1 cellular context compared by ENCODE assay signal in the genomic region with DNA sequence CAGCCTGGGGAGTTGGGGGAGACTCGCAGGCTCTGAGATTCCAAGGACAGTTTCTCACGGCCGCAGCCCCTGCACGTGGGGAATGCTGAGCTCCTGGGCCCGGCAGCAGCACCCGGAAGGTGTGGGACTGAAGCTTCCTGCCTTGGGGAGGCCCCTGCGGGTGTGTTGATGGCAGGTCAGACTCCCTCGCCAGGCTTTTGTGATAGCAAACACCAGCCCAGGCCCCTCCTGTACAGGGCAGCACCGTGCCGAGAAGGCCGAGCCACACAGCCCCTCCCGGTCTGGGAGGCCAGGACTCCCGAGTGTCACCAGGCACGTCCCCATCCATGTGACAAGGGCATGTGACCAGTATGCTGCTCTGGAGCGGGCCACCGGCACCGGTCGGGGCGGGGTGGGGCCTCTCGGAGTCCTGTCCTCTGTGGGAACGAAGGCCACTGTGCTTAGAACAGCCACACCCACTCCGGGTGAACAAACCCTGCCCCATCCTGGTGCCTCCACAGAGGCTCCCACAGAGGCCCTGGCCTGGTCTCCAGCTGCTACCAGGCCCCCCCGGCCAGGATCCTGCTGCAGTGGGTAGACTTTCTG.
TF ChIP-seq lines count a peak whose summit lies in the region.

No MANE protein-coding gene starts in this region.

TF ChIP-seq in HepG2, 621 proteins besides CTCF, POLR2A, EP300 and RAD21 (continued from another document and continues in another):
- TF ChIP-seq, protein P1, sequence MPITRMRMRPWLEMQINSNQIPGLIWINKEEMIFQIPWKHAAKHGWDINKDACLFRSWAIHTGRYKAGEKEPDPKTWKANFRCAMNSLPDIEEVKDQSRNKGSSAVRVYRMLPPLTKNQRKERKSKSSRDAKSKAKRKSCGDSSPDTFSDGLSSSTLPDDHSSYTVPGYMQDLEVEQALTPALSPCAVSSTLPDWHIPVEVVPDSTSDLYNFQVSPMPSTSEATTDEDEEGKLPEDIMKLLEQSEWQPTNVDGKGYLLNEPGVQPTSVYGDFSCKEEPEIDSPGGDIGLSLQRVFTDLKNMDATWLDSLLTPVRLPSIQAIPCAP (CRISPR knock-in tag; IDR thresholded peaks at IDR 0.05; ENCODE audit: low read depth), result peak; percentile 44; the same call in 1 of the 2 replicates
- TF ChIP-seq MED1 (CRISPR knock-in tag; IDR thresholded peaks at IDR 0.05) (peak; percentile 99), FOXA3 (CRISPR knock-in tag; IDR thresholded peaks at IDR 0.05) (no peak; the same call in 1 of the 2 replicates), MATR3 (CRISPR knock-in tag; IDR thresholded peaks at IDR 0.05) (no peak), ZNF329 (CRISPR knock-in tag; IDR thresholded peaks at IDR 0.05; ENCODE audit: low read depth) (no peak), ZNF777 (CRISPR knock-in tag; IDR thresholded peaks at IDR 0.05) (no peak), HNRNPL (IDR thresholded peaks at IDR 0.05; ENCODE audit: low read depth, low read length) (peak; percentile 93), TARDBP (CRISPR knock-in tag; IDR thresholded peaks at IDR 0.05) (peak; percentile 81; the same call in 1 of the 2 replicates), SIN3B (IDR thresholded peaks at IDR 0.05; ENCODE audit: low read length) (no peak), ZNF180 (CRISPR knock-in tag; IDR thresholded peaks at IDR 0.05; ENCODE audit: borderline replicate concordance, low read depth) (no peak), HMGA1 (CRISPR knock-in tag; conservative IDR thresholded peaks at IDR 0.05) (no peak), ARNTL (CRISPR knock-in tag; IDR thresholded peaks at IDR 0.05) (peak; percentile 100), GPN1 (CRISPR knock-in tag; IDR thresholded peaks at IDR 0.05; ENCODE audit: borderline replicate concordance) (no peak), ZSCAN30 (CRISPR knock-in tag; IDR thresholded peaks at IDR 0.05) (no peak), KDM1A (CRISPR knock-in tag; IDR thresholded peaks at IDR 0.05) (no peak), SSRP1 (CRISPR knock-in tag; IDR thresholded peaks at IDR 0.05) (no peak), KLF12 (CRISPR knock-in tag; IDR thresholded peaks at IDR 0.05; ENCODE audit: borderline replicate concordance) (peak; percentile 84; the same call in 1 of the 2 replicates), PCBP1 (IDR thresholded peaks at IDR 0.05; ENCODE audit: borderline replicate concordance, low read depth, low read length) (no peak), TCF7L2 (IDR thresholded peaks at IDR 0.05; ENCODE audit: low read depth, low read length) (no peak), HMG20B (CRISPR knock-in tag; conservative IDR thresholded peaks at IDR 0.05) (no peak), ZNF383 (CRISPR knock-in tag; IDR thresholded peaks at IDR 0.05; ENCODE audit: borderline replicate concordance) (no peak), ZSCAN21 (CRISPR knock-in tag; IDR thresholded peaks at IDR 0.05; ENCODE audit: borderline replicate concordance) (no peak), ZNF225 (CRISPR knock-in tag; IDR thresholded peaks at IDR 0.05) (no peak), ISL2 (CRISPR knock-in tag; IDR thresholded peaks at IDR 0.05) (no peak), ZNF260 (CRISPR knock-in tag; IDR thresholded peaks at IDR 0.05; ENCODE audit: borderline replicate concordance, low read depth) (no peak), RFXANK (CRISPR knock-in tag; IDR thresholded peaks at IDR 0.05) (no peak), ZNF672 (CRISPR knock-in tag; IDR thresholded peaks at IDR 0.05) (no peak)
- TF ChIP-seq, protein P2, sequence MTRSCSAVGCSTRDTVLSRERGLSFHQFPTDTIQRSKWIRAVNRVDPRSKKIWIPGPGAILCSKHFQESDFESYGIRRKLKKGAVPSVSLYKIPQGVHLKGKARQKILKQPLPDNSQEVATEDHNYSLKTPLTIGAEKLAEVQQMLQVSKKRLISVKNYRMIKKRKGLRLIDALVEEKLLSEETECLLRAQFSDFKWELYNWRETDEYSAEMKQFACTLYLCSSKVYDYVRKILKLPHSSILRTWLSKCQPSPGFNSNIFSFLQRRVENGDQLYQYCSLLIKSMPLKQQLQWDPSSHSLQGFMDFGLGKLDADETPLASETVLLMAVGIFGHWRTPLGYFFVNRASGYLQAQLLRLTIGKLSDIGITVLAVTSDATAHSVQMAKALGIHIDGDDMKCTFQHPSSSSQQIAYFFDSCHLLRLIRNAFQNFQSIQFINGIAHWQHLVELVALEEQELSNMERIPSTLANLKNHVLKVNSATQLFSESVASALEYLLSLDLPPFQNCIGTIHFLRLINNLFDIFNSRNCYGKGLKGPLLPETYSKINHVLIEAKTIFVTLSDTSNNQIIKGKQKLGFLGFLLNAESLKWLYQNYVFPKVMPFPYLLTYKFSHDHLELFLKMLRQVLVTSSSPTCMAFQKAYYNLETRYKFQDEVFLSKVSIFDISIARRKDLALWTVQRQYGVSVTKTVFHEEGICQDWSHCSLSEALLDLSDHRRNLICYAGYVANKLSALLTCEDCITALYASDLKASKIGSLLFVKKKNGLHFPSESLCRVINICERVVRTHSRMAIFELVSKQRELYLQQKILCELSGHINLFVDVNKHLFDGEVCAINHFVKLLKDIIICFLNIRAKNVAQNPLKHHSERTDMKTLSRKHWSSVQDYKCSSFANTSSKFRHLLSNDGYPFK (CRISPR knock-in tag; IDR thresholded peaks at IDR 0.05; ENCODE audit: borderline replicate concordance), result peak; percentile 81; the same call in 1 of the 2 replicates
- TF ChIP-seq, protein P3, sequence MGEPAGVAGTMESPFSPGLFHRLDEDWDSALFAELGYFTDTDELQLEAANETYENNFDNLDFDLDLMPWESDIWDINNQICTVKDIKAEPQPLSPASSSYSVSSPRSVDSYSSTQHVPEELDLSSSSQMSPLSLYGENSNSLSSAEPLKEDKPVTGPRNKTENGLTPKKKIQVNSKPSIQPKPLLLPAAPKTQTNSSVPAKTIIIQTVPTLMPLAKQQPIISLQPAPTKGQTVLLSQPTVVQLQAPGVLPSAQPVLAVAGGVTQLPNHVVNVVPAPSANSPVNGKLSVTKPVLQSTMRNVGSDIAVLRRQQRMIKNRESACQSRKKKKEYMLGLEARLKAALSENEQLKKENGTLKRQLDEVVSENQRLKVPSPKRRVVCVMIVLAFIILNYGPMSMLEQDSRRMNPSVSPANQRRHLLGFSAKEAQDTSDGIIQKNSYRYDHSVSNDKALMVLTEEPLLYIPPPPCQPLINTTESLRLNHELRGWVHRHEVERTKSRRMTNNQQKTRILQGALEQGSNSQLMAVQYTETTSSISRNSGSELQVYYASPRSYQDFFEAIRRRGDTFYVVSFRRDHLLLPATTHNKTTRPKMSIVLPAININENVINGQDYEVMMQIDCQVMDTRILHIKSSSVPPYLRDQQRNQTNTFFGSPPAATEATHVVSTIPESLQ (CRISPR knock-in tag; conservative IDR thresholded peaks at IDR 0.05), result no peak
- TF ChIP-seq, protein P4, sequence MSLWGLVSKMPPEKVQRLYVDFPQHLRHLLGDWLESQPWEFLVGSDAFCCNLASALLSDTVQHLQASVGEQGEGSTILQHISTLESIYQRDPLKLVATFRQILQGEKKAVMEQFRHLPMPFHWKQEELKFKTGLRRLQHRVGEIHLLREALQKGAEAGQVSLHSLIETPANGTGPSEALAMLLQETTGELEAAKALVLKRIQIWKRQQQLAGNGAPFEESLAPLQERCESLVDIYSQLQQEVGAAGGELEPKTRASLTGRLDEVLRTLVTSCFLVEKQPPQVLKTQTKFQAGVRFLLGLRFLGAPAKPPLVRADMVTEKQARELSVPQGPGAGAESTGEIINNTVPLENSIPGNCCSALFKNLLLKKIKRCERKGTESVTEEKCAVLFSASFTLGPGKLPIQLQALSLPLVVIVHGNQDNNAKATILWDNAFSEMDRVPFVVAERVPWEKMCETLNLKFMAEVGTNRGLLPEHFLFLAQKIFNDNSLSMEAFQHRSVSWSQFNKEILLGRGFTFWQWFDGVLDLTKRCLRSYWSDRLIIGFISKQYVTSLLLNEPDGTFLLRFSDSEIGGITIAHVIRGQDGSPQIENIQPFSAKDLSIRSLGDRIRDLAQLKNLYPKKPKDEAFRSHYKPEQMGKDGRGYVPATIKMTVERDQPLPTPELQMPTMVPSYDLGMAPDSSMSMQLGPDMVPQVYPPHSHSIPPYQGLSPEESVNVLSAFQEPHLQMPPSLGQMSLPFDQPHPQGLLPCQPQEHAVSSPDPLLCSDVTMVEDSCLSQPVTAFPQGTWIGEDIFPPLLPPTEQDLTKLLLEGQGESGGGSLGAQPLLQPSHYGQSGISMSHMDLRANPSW (CRISPR knock-in tag; IDR thresholded peaks at IDR 0.05; ENCODE audit: borderline replicate concordance), result peak; percentile 78
- TF ChIP-seq, protein P5, sequence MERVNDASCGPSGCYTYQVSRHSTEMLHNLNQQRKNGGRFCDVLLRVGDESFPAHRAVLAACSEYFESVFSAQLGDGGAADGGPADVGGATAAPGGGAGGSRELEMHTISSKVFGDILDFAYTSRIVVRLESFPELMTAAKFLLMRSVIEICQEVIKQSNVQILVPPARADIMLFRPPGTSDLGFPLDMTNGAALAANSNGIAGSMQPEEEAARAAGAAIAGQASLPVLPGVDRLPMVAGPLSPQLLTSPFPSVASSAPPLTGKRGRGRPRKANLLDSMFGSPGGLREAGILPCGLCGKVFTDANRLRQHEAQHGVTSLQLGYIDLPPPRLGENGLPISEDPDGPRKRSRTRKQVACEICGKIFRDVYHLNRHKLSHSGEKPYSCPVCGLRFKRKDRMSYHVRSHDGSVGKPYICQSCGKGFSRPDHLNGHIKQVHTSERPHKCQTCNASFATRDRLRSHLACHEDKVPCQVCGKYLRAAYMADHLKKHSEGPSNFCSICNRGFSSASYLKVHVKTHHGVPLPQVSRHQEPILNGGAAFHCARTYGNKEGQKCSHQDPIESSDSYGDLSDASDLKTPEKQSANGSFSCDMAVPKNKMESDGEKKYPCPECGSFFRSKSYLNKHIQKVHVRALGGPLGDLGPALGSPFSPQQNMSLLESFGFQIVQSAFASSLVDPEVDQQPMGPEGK (CRISPR knock-in tag; IDR thresholded peaks at IDR 0.05), result peak; percentile 82
- TF ChIP-seq, protein P6, sequence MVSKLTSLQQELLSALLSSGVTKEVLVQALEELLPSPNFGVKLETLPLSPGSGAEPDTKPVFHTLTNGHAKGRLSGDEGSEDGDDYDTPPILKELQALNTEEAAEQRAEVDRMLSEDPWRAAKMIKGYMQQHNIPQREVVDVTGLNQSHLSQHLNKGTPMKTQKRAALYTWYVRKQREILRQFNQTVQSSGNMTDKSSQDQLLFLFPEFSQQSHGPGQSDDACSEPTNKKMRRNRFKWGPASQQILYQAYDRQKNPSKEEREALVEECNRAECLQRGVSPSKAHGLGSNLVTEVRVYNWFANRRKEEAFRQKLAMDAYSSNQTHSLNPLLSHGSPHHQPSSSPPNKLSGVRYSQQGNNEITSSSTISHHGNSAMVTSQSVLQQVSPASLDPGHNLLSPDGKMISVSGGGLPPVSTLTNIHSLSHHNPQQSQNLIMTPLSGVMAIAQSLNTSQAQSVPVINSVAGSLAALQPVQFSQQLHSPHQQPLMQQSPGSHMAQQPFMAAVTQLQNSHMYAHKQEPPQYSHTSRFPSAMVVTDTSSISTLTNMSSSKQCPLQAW (CRISPR knock-in tag; IDR thresholded peaks at IDR 0.05), result peak; percentile 81
- TF ChIP-seq, protein P7, sequence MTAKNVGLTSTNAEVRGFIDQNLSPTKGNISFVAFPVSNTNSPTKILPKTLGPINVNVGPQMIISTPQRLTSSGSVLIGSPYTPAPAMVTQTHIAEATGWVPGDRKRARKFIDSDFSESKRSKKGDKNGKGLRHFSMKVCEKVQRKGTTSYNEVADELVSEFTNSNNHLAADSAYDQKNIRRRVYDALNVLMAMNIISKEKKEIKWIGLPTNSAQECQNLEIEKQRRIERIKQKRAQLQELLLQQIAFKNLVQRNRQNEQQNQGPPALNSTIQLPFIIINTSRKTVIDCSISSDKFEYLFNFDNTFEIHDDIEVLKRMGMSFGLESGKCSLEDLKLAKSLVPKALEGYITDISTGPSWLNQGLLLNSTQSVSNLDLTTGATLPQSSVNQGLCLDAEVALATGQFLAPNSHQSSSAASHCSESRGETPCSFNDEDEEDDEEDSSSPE (CRISPR knock-in tag; IDR thresholded peaks at IDR 0.05), result peak; percentile 85
- TF ChIP-seq, protein P8, sequence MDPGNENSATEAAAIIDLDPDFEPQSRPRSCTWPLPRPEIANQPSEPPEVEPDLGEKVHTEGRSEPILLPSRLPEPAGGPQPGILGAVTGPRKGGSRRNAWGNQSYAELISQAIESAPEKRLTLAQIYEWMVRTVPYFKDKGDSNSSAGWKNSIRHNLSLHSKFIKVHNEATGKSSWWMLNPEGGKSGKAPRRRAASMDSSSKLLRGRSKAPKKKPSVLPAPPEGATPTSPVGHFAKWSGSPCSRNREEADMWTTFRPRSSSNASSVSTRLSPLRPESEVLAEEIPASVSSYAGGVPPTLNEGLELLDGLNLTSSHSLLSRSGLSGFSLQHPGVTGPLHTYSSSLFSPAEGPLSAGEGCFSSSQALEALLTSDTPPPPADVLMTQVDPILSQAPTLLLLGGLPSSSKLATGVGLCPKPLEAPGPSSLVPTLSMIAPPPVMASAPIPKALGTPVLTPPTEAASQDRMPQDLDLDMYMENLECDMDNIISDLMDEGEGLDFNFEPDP (CRISPR knock-in tag; conservative IDR thresholded peaks at IDR 0.05), result no peak
- TF ChIP-seq, protein P9, sequence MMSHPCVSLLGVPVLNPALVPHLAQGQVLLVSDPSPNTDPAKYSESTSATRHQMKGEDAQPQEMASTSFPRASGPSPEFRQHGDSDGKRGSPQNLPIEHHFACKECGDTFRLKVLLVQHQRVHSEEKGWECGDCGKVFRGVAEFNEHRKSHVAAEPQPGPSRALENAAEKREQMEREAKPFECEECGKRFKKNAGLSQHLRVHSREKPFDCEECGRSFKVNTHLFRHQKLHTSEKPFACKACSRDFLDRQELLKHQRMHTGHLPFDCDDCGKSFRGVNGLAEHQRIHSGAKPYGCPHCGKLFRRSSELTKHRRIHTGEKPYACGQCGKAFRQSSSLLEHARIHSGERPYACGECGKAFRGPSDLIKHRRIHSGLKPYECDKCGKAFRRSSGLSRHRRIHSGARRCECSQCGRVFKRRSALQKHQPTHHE (CRISPR knock-in tag; IDR thresholded peaks at IDR 0.05; ENCODE audit: borderline replicate concordance), result no peak
- TF ChIP-seq, protein P10, sequence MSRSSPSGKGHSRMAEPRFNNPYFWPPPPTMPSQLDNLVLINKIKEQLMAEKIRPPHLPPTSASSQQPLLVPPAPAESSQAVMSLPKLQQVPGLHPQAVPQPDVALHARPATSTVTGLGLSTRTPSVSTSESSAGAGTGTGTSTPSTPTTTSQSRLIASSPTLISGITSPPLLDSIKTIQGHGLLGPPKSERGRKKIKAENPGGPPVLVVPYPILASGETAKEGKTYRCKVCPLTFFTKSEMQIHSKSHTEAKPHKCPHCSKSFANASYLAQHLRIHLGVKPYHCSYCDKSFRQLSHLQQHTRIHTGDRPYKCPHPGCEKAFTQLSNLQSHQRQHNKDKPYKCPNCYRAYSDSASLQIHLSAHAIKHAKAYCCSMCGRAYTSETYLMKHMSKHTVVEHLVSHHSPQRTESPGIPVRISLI (CRISPR knock-in tag; IDR thresholded peaks at IDR 0.05; ENCODE audit: borderline replicate concordance), result no peak
